Comparison of ENCODE assay signal across 25 cellular contexts in genomic region chr6:166824880-166825250, GRCh38.
DNase-seq lines count a peak whose midpoint lies in the region; ATAC-seq, FAIRE-seq and TF ChIP-seq lines count a peak whose summit lies in the region.
"Had no signal": no experiment of that assay in that cellular context is flagged by ENCODE, and none has a peak within 500 bp of the region (broad histone marks: within the 10 kb centered on the region; RNA-seq: fewer than 3 reads in every experiment).

No MANE protein-coding gene starts in this region.

- H3K4me2 ChIP-seq in IMR-90 (ENCODE audit: low read depth, low read length): no peak overlapping the region
- H3K4me2 ChIP-seq: BLaER1 had no signal

- TF ChIP-seq RAD21 in IMR-90 (IDR thresholded peaks at IDR 0.05; ENCODE audit: low read length): no peak

- H2AK5ac ChIP-seq in IMR-90 (ENCODE audit: low read depth, low read length): no peak overlapping the region

- no peaks in the 10 kb centered on the region for H4K20me1 ChIP-seq in IMR-90 (ENCODE audit: insufficient read depth, low read length)
- H4K20me1 ChIP-seq: BLaER1 had no signal

- H2BK20ac ChIP-seq in IMR-90 (ENCODE audit: low read depth, low read length): no peak overlapping the region

- H3K23ac ChIP-seq in IMR-90 (ENCODE audit: low read depth, low read length): no peak overlapping the region

- no peak overlapping the region for H3K4me3 ChIP-seq in IMR-90 (ENCODE audit: insufficient read depth, low read depth, low read length)
- no peak overlapping the region for H3K4me3 ChIP-seq in bronchial epithelial cell (ENCODE audit: low read depth, low read length)
- no peak overlapping the region for H3K4me3 ChIP-seq in gastroesophageal sphincter
- H3K4me3 ChIP-seq: BLaER1, GM12878 had no signal

- no peak overlapping the region for H3K4ac ChIP-seq in IMR-90 (ENCODE audit: low read depth, low read length)

- DNase-seq in IMR-90 (no peak), bronchial epithelial cell (ENCODE audit: low read depth) (no peak)
- DNase-seq in natural killer cell treated with Interleukin-12 subunit alpha and Interleukin-12 subunit beta and Interleukin-15 and Interleukin-18, amount 100 ng/mL, for 72 hours (ENCODE audit: low spot score): no peak
- DNase-seq: 8988T; ACHN; BE2C; C1 segment of cervical spinal cord; CD4-positive, alpha-beta memory T cell; CD4-positive, CD25-positive, alpha-beta regulatory T cell; CD8-positive, alpha-beta memory T cell; COR-L47; DMS 273 treated with DMSO at 0.1 percent for 48 hours; DMS153; DMS53; DMS79; DND-41; EL; GDM1 had no signal

- H3K36me3 ChIP-seq in IMR-90 (ENCODE audit: control insufficient read depth, insufficient read depth, low read length) (no peaks in the 10 kb centered on the region), bronchial epithelial cell (ENCODE audit: control insufficient read depth, insufficient read depth, low read length) (no peaks in the 10 kb centered on the region), gastroesophageal sphincter (no peaks in the 10 kb centered on the region)
- H3K36me3 ChIP-seq: BE2C, BLaER1 had no signal

- CTCF ChIA-PET in IMR-90 (lab: Yijun Ruan, JAX): no interaction called here

- peak; percentile 58 for FAIRE-seq in bronchial epithelial cell (lab: Jason Lieb, UNC)
- FAIRE-seq: A204.1, GM12878, GM12892 had no signal

- no peak overlapping the region for H4K5ac ChIP-seq in IMR-90 (ENCODE audit: low read depth, low read length)

- H2AFZ ChIP-seq in IMR-90 (replicated peaks; ENCODE audit: low read length, poor library complexity): no peak overlapping the region

- no peak overlapping the region for H3K27ac Mint-ChIP-seq in natural killer cell treated with Interleukin-12 subunit alpha and Interleukin-12 subunit beta and Interleukin-15 and Interleukin-18, amount 100 ng/mL, for 72 hours
- H3K27ac Mint-ChIP-seq: CD4-positive, CD25-positive, alpha-beta regulatory T cell; CD8-positive, alpha-beta memory T cell had no signal

- H3K9me1 ChIP-seq in IMR-90 (ENCODE audit: insufficient read depth, low read length): no peaks in the 10 kb centered on the region

- no peaks in the 10 kb centered on the region for H3K36me3 Mint-ChIP-seq in natural killer cell treated with Interleukin-12 subunit alpha and Interleukin-12 subunit beta and Interleukin-15 and Interleukin-18, amount 100 ng/mL, for 72 hours
- H3K36me3 Mint-ChIP-seq: CD14-positive monocyte; CD4-positive, alpha-beta memory T cell; CD4-positive, CD25-positive, alpha-beta regulatory T cell; CD8-positive, alpha-beta memory T cell had no signal

- TF ChIP-seq EP300 in gastroesophageal sphincter (IDR thresholded peaks at IDR 0.05): no peak

- intact Hi-C loops in IMR-90 (cut with micrococcal nuclease): no loop called here

- dilution Hi-C loops in IMR-90 (cut with HindIII; ENCODE audit: low sequenced_read_pairs, unreplicated experiment): no loop called here

- no peak overlapping the region for H3K56ac ChIP-seq in IMR-90 (ENCODE audit: extremely low read depth, insufficient read depth, low read length)

- no TSS peak for BruUV-seq in IMR-90 (replicated peaks; lab: Mats Ljungman, UMichigan)

- no peak overlapping the region for H3K4me3 Mint-ChIP-seq in natural killer cell treated with Interleukin-12 subunit alpha and Interleukin-12 subunit beta and Interleukin-15 and Interleukin-18, amount 100 ng/mL, for 72 hours
- H3K4me3 Mint-ChIP-seq: CD14-positive monocyte; CD4-positive, alpha-beta memory T cell; CD4-positive, CD25-positive, alpha-beta regulatory T cell; CD8-positive, alpha-beta memory T cell had no signal

- no peak overlapping the region for H4K8ac ChIP-seq in IMR-90 (ENCODE audit: low read depth in 2 of 2, low read length in 2 of 2)

- no peak overlapping the region for H3K18ac ChIP-seq in IMR-90 (ENCODE audit: low read depth, low read length)

- 33% methylated on average over 1 of the region's 10 CpGs; no CpG with 5 or more reads in 1 of the 2 experiments for WGBS in IMR-90 (ENCODE audit: extremely low coverage in 2 of 2, insufficient read length in 1 of 2), 2 experiments
- 100% methylated on average over 5 of the region's 10 CpGs; no CpG with 5 or more reads in 1 of the 2 donors for WGBS in gastroesophageal sphincter (ENCODE audit: low coverage in 1 of 2), 2 donors

- TF ChIP-seq CTCF in IMR-90 (conservative IDR thresholded peaks at IDR 0.05; ENCODE audit: low read depth, low read length) (no peak), bronchial epithelial cell (IDR thresholded peaks at IDR 0.05; ENCODE audit: insufficient read depth, low read length, severe bottlenecking) (no peak), gastroesophageal sphincter (IDR thresholded peaks at IDR 0.05) (no peak)

- in situ Hi-C loops in IMR-90 (cut with MboI; ENCODE audit: low sequenced_read_pairs): no loop called here

- no peak for TF ChIP-seq POLR2A in IMR-90 (IDR thresholded peaks at IDR 0.05; ENCODE audit: low read depth, low read length)
- TF ChIP-seq POLR2A in gastroesophageal sphincter (IDR thresholded peaks at IDR 0.05): no peak

- no peak overlapping the region for H2AK9ac ChIP-seq in IMR-90 (replicated peaks; ENCODE audit: low read depth, low read length, poor library complexity)

- no peak overlapping the region for H3K27ac ChIP-seq in IMR-90 (ENCODE audit: insufficient read depth, low read length)
- no peak overlapping the region for H3K27ac ChIP-seq in gastroesophageal sphincter
- H3K27ac ChIP-seq: BLaER1 had no signal

- H3K9ac ChIP-seq in IMR-90 (ENCODE audit: low read depth, low read length): no peak overlapping the region
- H3K9ac ChIP-seq: BLaER1 had no signal

- no peak overlapping the region for H4K91ac ChIP-seq in IMR-90 (ENCODE audit: insufficient read depth, low read depth, low read length)

- H2BK120ac ChIP-seq in IMR-90 (ENCODE audit: low read depth, low read length): no peak overlapping the region

- H3K9me3 ChIP-seq in IMR-90 (ENCODE audit: control insufficient read depth, insufficient read depth, low read length) (no peaks in the 10 kb centered on the region), gastroesophageal sphincter (no peaks in the 10 kb centered on the region)
- H3K9me3 ChIP-seq: BE2C, BLaER1 had no signal

- H3K27me3 Mint-ChIP-seq in natural killer cell treated with Interleukin-12 subunit alpha and Interleukin-12 subunit beta and Interleukin-15 and Interleukin-18, amount 100 ng/mL, for 72 hours: peaks cover 0 to 7% of the 10 kb centered on the region in 2 donors
- H3K27me3 Mint-ChIP-seq: CD4-positive, alpha-beta memory T cell had no signal

- ATAC-seq in IMR-90 (ENCODE audit: low read depth): no peak
- ATAC-seq in natural killer cell treated with Interleukin-12 subunit alpha and Interleukin-12 subunit beta and Interleukin-15 and Interleukin-18, amount 100 ng/mL, for 72 hours: peak; percentile 29 to 40
- no peak for ATAC-seq in HG02763 (IDR thresholded peaks at IDR 0.05; ENCODE audit: unreplicated experiment)
- no peak for ATAC-seq in gastroesophageal sphincter
- ATAC-seq: GM12878 had no signal

- no peaks in the 10 kb centered on the region for H3K79me1 ChIP-seq in IMR-90 (ENCODE audit: low read depth in 1 of 2, low read length in 2 of 2)

- H3K27me3 ChIP-seq in IMR-90 (ENCODE audit: control insufficient read depth, insufficient read depth, low read length) (no peaks in the 10 kb centered on the region), bronchial epithelial cell (ENCODE audit: control insufficient read depth, insufficient read depth, low read length) (no peaks in the 10 kb centered on the region), gastroesophageal sphincter (no peaks in the 10 kb centered on the region)
- H3K27me3 ChIP-seq: BE2C, BLaER1 had no signal

- H3K4me1 ChIP-seq in IMR-90 (ENCODE audit: control insufficient read depth, insufficient read depth, low read length): no peaks in the 10 kb centered on the region
- H3K4me1 ChIP-seq in gastroesophageal sphincter: peaks cover 0 to 6% (median 0%) of the 10 kb centered on the region in 3 donors
- H3K4me1 ChIP-seq: BE2C, BLaER1 had no signal

- H3K4me1 Mint-ChIP-seq in natural killer cell treated with Interleukin-12 subunit alpha and Interleukin-12 subunit beta and Interleukin-15 and Interleukin-18, amount 100 ng/mL, for 72 hours (ENCODE audit: low read depth in 2 of 2): no peaks in the 10 kb centered on the region
- H3K4me1 Mint-ChIP-seq: CD4-positive, alpha-beta memory T cell; CD4-positive, CD25-positive, alpha-beta regulatory T cell; CD8-positive, alpha-beta memory T cell had no signal

- POLR2A ChIA-PET in IMR-90 (lab: Charles Lee; ENCODE audit: unreplicated experiment): no interaction called here

- no peaks in the 10 kb centered on the region for H3K9me3 Mint-ChIP-seq in natural killer cell treated with Interleukin-12 subunit alpha and Interleukin-12 subunit beta and Interleukin-15 and Interleukin-18, amount 100 ng/mL, for 72 hours
- H3K9me3 Mint-ChIP-seq: CD4-positive, alpha-beta memory T cell; CD8-positive, alpha-beta memory T cell had no signal

- no peak overlapping the region for H3K14ac ChIP-seq in IMR-90 (replicated peaks; ENCODE audit: low read depth, low read length)

- no peak overlapping the region for H2BK15ac ChIP-seq in IMR-90 (ENCODE audit: low read depth, low read length)

- H2BK5ac ChIP-seq in IMR-90 (ENCODE audit: low read depth, low read length, poor library complexity, severe bottlenecking): peak overlapping the region; percentile 84

TF ChIP-seq in IMR-90, 13 proteins besides CTCF, POLR2A, EP300 and RAD21 (continues in another document):
- TF ChIP-seq ELK1 (IDR thresholded peaks at IDR 0.05; ENCODE audit: borderline replicate concordance, low read depth, low read length) (no peak), BHLHE40 (IDR thresholded peaks at IDR 0.05; ENCODE audit: low read depth, low read length) (no peak), NFE2L2 (IDR thresholded peaks at IDR 0.05; ENCODE audit: low read depth, low read length) (no peak), MXI1 (IDR thresholded peaks at IDR 0.05; ENCODE audit: borderline replicate concordance, low read depth, low read length) (no peak), MAZ (IDR thresholded peaks at IDR 0.05; ENCODE audit: borderline replicate concordance, low read depth, low read length) (no peak), RFX5 (IDR thresholded peaks at IDR 0.05; ENCODE audit: low read depth, low read length) (no peak), CHD1 (IDR thresholded peaks at IDR 0.05; ENCODE audit: low read depth, low read length) (no peak)

Comparison
In these comparisons a context has a peak if more than half of its experiments do, and no peak if none do; other contexts are left out.
1. ATAC-seq: peak in natural killer cell treated with Interleukin-12 subunit alpha and Interleukin-12 subunit beta and Interleukin-15 and Interleukin-18, amount 100 ng/mL, for 72 hours (2 of 2); none in IMR-90 (single experiment), HG02763 (single experiment) and gastroesophageal sphincter (single experiment).